ENCODE assay signal across 19 cellular contexts in genomic region chr14:96156804-96157760, GRCh38. TPM values are rescaled to one million over a fixed set of nuclear protein-coding genes. Genes with fewer than 3 reads are reported as not detected.
"Had no signal": no experiment of that assay in that cellular context is flagged by ENCODE, and none has a peak within 500 bp of the region (broad histone marks: within the 10 kb centered on the region; RNA-seq: fewer than 3 reads in every experiment).

No MANE protein-coding gene starts in this region.

- H3K9me3 ChIP-seq: lower lobe of right lung, neutrophil, spleen had no signal

- H3K27me3 Mint-ChIP-seq: activated B cell treated with CpG ODN at 0.5 μM for 24 hours; activated CD4-positive, alpha-beta T cell treated with anti-CD3 and anti-CD28 coated beads, Interleukin-2, amount 10 ng/mL, durations not matched to agents 7 days and 5 days; activated naive CD8-positive, alpha-beta T cell; naive thymus-derived CD4-positive, alpha-beta T cell had no signal

- H3K4me1 Mint-ChIP-seq: activated B cell treated with CpG ODN at 0.5 μM for 24 hours; activated CD4-positive, alpha-beta T cell treated with anti-CD3 and anti-CD28 coated beads, Interleukin-2, amount 10 ng/mL, durations not matched to agents 7 days and 5 days; naive thymus-derived CD4-positive, alpha-beta T cell; stimulated activated naive B cell treated with anti-CD40 and anti-IgM and Interleukin-4, amounts not matched to agents 10 μg/mL and 1 μg/mL and 100 μg/mL, for 72 hours; T-helper 17 cell had no signal

- H3K27me3 ChIP-seq: brain microvascular endothelial cell, neutrophil, spleen had no signal

- H3K27ac ChIP-seq: brain microvascular endothelial cell, lower lobe of right lung, neutrophil, spleen had no signal

- DNase-seq: activated B cell treated with CpG ODN at 0.5 μM for 24 hours; activated CD4-positive, alpha-beta T cell treated with anti-CD3 and anti-CD28 coated beads, Interleukin-2, amount 10 ng/mL, durations not matched to agents 7 days and 5 days; activated gamma-delta T cell; amygdala; brain microvascular endothelial cell; cerebellar nuclear complex; dermis blood vessel endothelial cell; hypothalamus; lower lobe of right lung; naive thymus-derived CD4-positive, alpha-beta T cell; right cardiac atrium; spleen; stimulated activated CD4-positive, alpha-beta T cell treated with anti-CD3 and anti-CD28 coated beads, Interleukin-1b, Interleukin-23, amount 100 ng/mL, for 48 hours; stimulated activated naive B cell treated with anti-CD40 and anti-IgM and Interleukin-4, amounts not matched to agents 10 μg/mL and 1 μg/mL and 100 μg/mL, for 72 hours; substantia nigra; T-helper 17 cell; trophoblast cell had no signal

- H3K9me3 Mint-ChIP-seq: activated B cell treated with CpG ODN at 0.5 μM for 24 hours; activated CD4-positive, alpha-beta T cell treated with anti-CD3 and anti-CD28 coated beads, Interleukin-2, amount 10 ng/mL, durations not matched to agents 7 days and 5 days; naive thymus-derived CD4-positive, alpha-beta T cell; stimulated activated naive B cell treated with anti-CD40 and anti-IgM and Interleukin-4, amounts not matched to agents 10 μg/mL and 1 μg/mL and 100 μg/mL, for 72 hours had no signal

- H3K27ac Mint-ChIP-seq: activated B cell treated with CpG ODN at 0.5 μM for 24 hours; activated CD4-positive, alpha-beta T cell treated with anti-CD3 and anti-CD28 coated beads, Interleukin-2, amount 10 ng/mL, durations not matched to agents 7 days and 5 days; activated naive CD8-positive, alpha-beta T cell; stimulated activated naive B cell treated with anti-CD40 and anti-IgM and Interleukin-4, amounts not matched to agents 10 μg/mL and 1 μg/mL and 100 μg/mL, for 72 hours; T-helper 17 cell had no signal

- H3K36me3 Mint-ChIP-seq: activated naive CD8-positive, alpha-beta T cell; naive thymus-derived CD4-positive, alpha-beta T cell; stimulated activated naive B cell treated with anti-CD40 and anti-IgM and Interleukin-4, amounts not matched to agents 10 μg/mL and 1 μg/mL and 100 μg/mL, for 72 hours had no signal

- H3K4me3 ChIP-seq: lower lobe of right lung, spleen had no signal

- H3K4me1 ChIP-seq: lower lobe of right lung, spleen had no signal

- H3K36me3 ChIP-seq: brain microvascular endothelial cell, lower lobe of right lung, neutrophil, spleen had no signal

- H3K4me3 Mint-ChIP-seq: activated B cell treated with CpG ODN at 0.5 μM for 24 hours; activated CD4-positive, alpha-beta T cell treated with anti-CD3 and anti-CD28 coated beads, Interleukin-2, amount 10 ng/mL, durations not matched to agents 7 days and 5 days; activated naive CD8-positive, alpha-beta T cell; naive thymus-derived CD4-positive, alpha-beta T cell; stimulated activated naive B cell treated with anti-CD40 and anti-IgM and Interleukin-4, amounts not matched to agents 10 μg/mL and 1 μg/mL and 100 μg/mL, for 72 hours; T-helper 17 cell had no signal

- ATAC-seq: lower lobe of right lung; naive thymus-derived CD4-positive, alpha-beta T cell; right cardiac atrium; stimulated activated naive B cell treated with anti-CD40 and anti-IgM and Interleukin-4, amounts not matched to agents 10 μg/mL and 1 μg/mL and 100 μg/mL, for 72 hours; T-helper 17 cell had no signal

RNA-seq across cellular contexts. Expression of gene BDKRB2, which starts 47.6 kb away (rescaled TPM):
- total RNA-seq: activated B cell treated with CpG ODN at 0.5 μM for 24 hours; activated CD4-positive, alpha-beta T cell treated with anti-CD3 and anti-CD28 coated beads, Interleukin-2, amount 10 ng/mL, durations not matched to agents 7 days and 5 days; naive thymus-derived CD4-positive, alpha-beta T cell; T-helper 17 cell had no signal
